1 cellular context compared by ENCODE assay signal in genomic region chr11:72755794-72756285, GRCh38.
TF ChIP-seq lines count a peak whose summit lies in the region.

No MANE protein-coding gene starts in this region.

TF ChIP-seq in HepG2, 621 proteins besides CTCF, POLR2A, EP300 and RAD21:
- TF ChIP-seq ZNF589 (CRISPR knock-in tag; conservative IDR thresholded peaks at IDR 0.05) (no peak), MAFK (conservative IDR thresholded peaks at IDR 0.05 in 1 of 2, IDR thresholded peaks at IDR 0.05 in 1 of 2; ENCODE audit: low read length in 2 of 2) (no peak), AGO2 (optimal IDR thresholded peaks at IDR 0.05; ENCODE audit: low read depth, low read length) (peak; percentile 66), FOXC1 (CRISPR knock-in tag; IDR thresholded peaks at IDR 0.05; ENCODE audit: borderline replicate concordance) (no peak)
